8 cellular contexts compared by ENCODE assay signal in the genomic region with DNA sequence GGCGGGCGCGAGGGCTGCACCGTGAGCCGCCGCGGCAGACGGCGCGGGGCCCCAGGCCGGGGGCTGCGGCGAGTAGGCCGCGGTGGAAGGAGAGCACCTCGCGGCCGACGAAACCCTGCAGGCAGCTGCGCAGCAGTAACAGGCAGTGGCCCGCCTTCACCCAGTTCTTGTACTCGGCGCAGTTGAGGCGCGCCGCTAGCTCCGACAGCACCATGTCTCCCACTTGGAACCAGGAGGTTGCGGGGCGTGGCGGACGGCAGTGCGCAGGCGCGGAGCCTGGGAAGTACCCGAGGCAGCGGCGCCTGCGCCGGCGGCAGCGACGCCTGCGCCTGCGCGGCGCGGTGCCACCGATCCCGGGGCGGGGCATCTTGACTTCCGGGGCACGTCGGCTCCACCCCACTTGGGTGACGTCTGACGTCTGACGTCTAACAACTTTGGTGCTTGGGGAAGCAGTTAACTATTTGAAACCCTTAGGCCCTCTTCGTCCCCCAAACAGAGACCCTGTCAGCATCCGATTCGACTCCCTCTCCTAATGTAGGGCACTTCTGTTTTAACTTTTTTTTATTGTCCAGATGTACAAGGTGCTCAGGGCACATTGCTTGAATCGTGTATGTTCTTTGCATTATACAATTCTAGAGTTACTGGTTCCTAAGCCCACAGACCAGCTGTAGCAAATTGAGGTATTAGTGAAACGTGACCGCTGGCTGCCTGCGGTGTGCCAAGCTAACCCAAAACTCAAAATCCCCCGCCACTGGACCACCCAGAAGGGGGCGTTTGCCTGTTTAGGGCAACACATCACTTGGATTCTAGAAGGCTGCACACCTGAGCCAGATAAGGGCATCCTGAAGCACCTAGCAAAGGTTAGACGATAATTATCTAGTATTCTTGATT. TPM values are rescaled to one million over a fixed set of nuclear protein-coding genes. Genes with fewer than 3 reads are reported as not detected.
A peak's percentile ranks its signal among the peaks of the same experiment; 100 is the strongest.
DNase-seq lines count a peak whose midpoint lies in the region; ATAC-seq and TF ChIP-seq lines count a peak whose summit lies in the region.

A gene with protein sequence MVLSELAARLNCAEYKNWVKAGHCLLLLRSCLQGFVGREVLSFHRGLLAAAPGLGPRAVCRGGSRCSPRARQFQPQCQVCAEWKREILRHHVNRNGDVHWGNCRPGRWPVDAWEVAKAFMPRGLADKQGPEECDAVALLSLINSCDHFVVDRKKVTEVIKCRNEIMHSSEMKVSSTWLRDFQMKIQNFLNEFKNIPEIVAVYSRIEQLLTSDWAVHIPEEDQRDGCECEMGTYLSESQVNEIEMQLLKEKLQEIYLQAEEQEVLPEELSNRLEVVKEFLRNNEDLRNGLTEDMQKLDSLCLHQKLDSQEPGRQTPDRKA (minus strand): TSS at position 255 of the 891 bp plus-strand sequence. CDS start 41 bp downstream, at position 214.

- peak; percentile 48 for TF ChIP-seq POLR2A in ovary (IDR thresholded peaks at IDR 0.05)

- H3K36me3 ChIP-seq in ovary (no peaks in the 10 kb centered on the region), thymus (ENCODE audit: control insufficient read depth, insufficient read depth) (no peaks in the 10 kb centered on the region)

- no peaks in the 10 kb centered on the region for H3K27me3 ChIP-seq in ovary
- H3K27me3 ChIP-seq in thymus (ENCODE audit: control insufficient read depth, insufficient read depth), result no peaks in the 10 kb centered on the region

- H3K4me1 ChIP-seq in ovary (ENCODE audit: insufficient read depth), result peaks cover 6% of the 10 kb centered on the region
- H3K4me1 ChIP-seq in thymus (ENCODE audit: control insufficient read depth, insufficient read depth, low read length), result peaks cover 5% of the 10 kb centered on the region

- no peak for TF ChIP-seq EP300 in ovary (IDR thresholded peaks at IDR 0.05)

- 2 to 4% (median 4%) methylated on average over 36 to 66 of the region's 66 CpGs for WGBS in ovary, 3 donors
- WGBS in thymus, result 3% methylated on average over 66 of the region's 66 CpGs

- peak within 1 kb of the TSS; percentile 97 to 98 for H3K27ac Mint-ChIP-seq in activated naive CD4-positive, alpha-beta T cell treated with anti-CD3 and anti-CD28 coated beads, Interleukin-2, amount 50 U/mL, for 72 hours

- no peaks in the 10 kb centered on the region for H3K9me3 Mint-ChIP-seq in activated naive CD4-positive, alpha-beta T cell treated with anti-CD3 and anti-CD28 coated beads, Interleukin-2, amount 50 U/mL, for 72 hours

- ATAC-seq in HG02623 (IDR thresholded peaks at IDR 0.05; ENCODE audit: unreplicated experiment), result peak; percentile 59
- peak; percentile 73 to 84 for ATAC-seq in activated naive CD4-positive, alpha-beta T cell treated with anti-CD3 and anti-CD28 coated beads, Interleukin-2, amount 50 U/mL, for 72 hours

- no peak for TF ChIP-seq CTCF in GM12864 (IDR thresholded peaks at IDR 0.05; ENCODE audit: low read depth, low read length, missing control alignments)
- TF ChIP-seq CTCF in ovary (IDR thresholded peaks at IDR 0.05), result no peak

- H3K4me3 ChIP-seq in GM12864 (ENCODE audit: low read depth, low read length), result peak within 1 kb of the TSS; percentile 80
- peak within 1 kb of the TSS; percentile 89 for H3K4me3 ChIP-seq in ovary
- H3K4me3 ChIP-seq in thymus (ENCODE audit: low read length), result peak within 1 kb of the TSS; percentile 55

- DNase-seq in GM12864 (ENCODE audit: low read depth) (peak; percentile 57), NCI-H1105 (lab: John Stamatoyannopoulos, UW) (peak; percentile 80), SKM-1 (lab: John Stamatoyannopoulos, UW; ENCODE audit: unreplicated experiment) (peak; percentile 53), glomerular visceral epithelial cell (ENCODE audit: extremely low spot score) (peak; percentile 91), ovary (peak; percentile 94 to 99 (median 97))
- peak; percentile 90 to 91 for DNase-seq in activated naive CD4-positive, alpha-beta T cell treated with anti-CD3 and anti-CD28 coated beads, Interleukin-2, amount 50 U/mL, for 72 hours (ENCODE audit: low spot score in 2 of 2)

- H3K27ac ChIP-seq in ovary (peak within 1 kb of the TSS in 1 of 2 donors; percentile 69), thymus (ENCODE audit: low read depth) (peak within 1 kb of the TSS; percentile 84)

- intact Hi-C loops in ovary (cut with DNase I), result no loop called here

- H3K9me3 ChIP-seq in ovary (no peaks in the 10 kb centered on the region), thymus (ENCODE audit: control insufficient read depth) (no peaks in the 10 kb centered on the region)

- peaks cover 19% of the 10 kb centered on the region in 2 donors for H3K36me3 Mint-ChIP-seq in activated naive CD4-positive, alpha-beta T cell treated with anti-CD3 and anti-CD28 coated beads, Interleukin-2, amount 50 U/mL, for 72 hours

RNA-seq across cellular contexts. Expression of the gene that starts here (rescaled TPM):
- total RNA-seq in activated naive CD4-positive, alpha-beta T cell treated with anti-CD3 and anti-CD28 coated beads, Interleukin-2, amount 50 U/mL, for 72 hours, result 10 to 100 TPM; 18.5 to 35.7 TPM
- total RNA-seq in ovary, result 10 to 100 TPM; 12.3 to 14.7 (median 13.2) TPM
- polyA plus RNA-seq in ovary (10 to 100 TPM in 1 of 2 donors, 1 to 10 TPM in 1; 8.2 to 14.0 TPM), thymus (13.4 TPM)
